10 cellular contexts compared by ENCODE assay signal in genomic region chr20:22453244-22454080, GRCh38.
A peak's percentile ranks its signal among the peaks of the same experiment; 100 is the strongest.
DNase-seq lines count a peak whose midpoint lies in the region; ATAC-seq, FAIRE-seq and TF ChIP-seq lines count a peak whose summit lies in the region.
"Had no signal": no experiment of that assay in that cellular context is flagged by ENCODE, and none has a peak within 500 bp of the region (broad histone marks: within the 10 kb centered on the region; RNA-seq: fewer than 3 reads in every experiment).

No MANE protein-coding gene starts in this region.

- H3K4me1 ChIP-seq in GM23338 (ENCODE audit: insufficient read depth) (peaks cover 7% of the 10 kb centered on the region), endothelial cell of umbilical vein (ENCODE audit: control insufficient read depth, extremely low read depth, insufficient read depth, low read length) (no peaks in the 10 kb centered on the region), psoas muscle (no peaks in the 10 kb centered on the region)

- H4K20me1 ChIP-seq in GM23338 (replicated peaks; ENCODE audit: insufficient read depth) (peaks cover 8% of the 10 kb centered on the region; the same call in 1 of the 2 replicates), endothelial cell of umbilical vein (replicated peaks; ENCODE audit: control insufficient read depth, extremely low read depth, insufficient read depth, low read length) (no peaks in the 10 kb centered on the region)

- no peak overlapping the region for H3K4me2 ChIP-seq in GM23338
- no peak overlapping the region for H3K4me2 ChIP-seq in endothelial cell of umbilical vein (ENCODE audit: insufficient read depth, low read length)

- BruUV-seq in endothelial cell of umbilical vein (replicated peaks; lab: Mats Ljungman, UMichigan) = no TSS peak

- H3K36me3 ChIP-seq in GM23338 (ENCODE audit: insufficient read depth) = no peaks in the 10 kb centered on the region
- H3K36me3 ChIP-seq in endothelial cell of umbilical vein (ENCODE audit: control insufficient read depth in 2 of 2, extremely low read depth in 1 of 2, insufficient read depth in 2 of 2, low read length in 2 of 2) = no peaks in the 10 kb centered on the region
- H3K36me3 ChIP-seq in psoas muscle (ENCODE audit: insufficient read depth in 1 of 2, low read depth in 1 of 2) = no peaks in the 10 kb centered on the region

- no peak overlapping the region for H3K4me3 Mint-ChIP-seq in GM23338
- H3K4me3 Mint-ChIP-seq: activated naive CD8-positive, alpha-beta T cell treated with anti-CD3 and anti-CD28 coated beads, Interleukin-2, amount 10 ng/mL, durations not matched to agents 7 days and 5 days had no signal

- H3K27ac ChIP-seq in GM23338 (ENCODE audit: low read depth) = no peak overlapping the region
- H3K27ac ChIP-seq in endothelial cell of umbilical vein (ENCODE audit: insufficient read depth, low read depth, low read length) = no peak overlapping the region
- no peak overlapping the region for H3K27ac ChIP-seq in psoas muscle

- H3K36me3 Mint-ChIP-seq in GM23338 (ENCODE audit: low read depth) = no peaks in the 10 kb centered on the region
- H3K36me3 Mint-ChIP-seq: activated naive CD8-positive, alpha-beta T cell treated with anti-CD3 and anti-CD28 coated beads, Interleukin-2, amount 10 ng/mL, durations not matched to agents 7 days and 5 days had no signal

- TF ChIP-seq CTCF in GM23338 (conservative IDR thresholded peaks at IDR 0.05; ENCODE audit: low read depth in 2 of 2) (peak; percentile 67 to 92), endothelial cell of umbilical vein (IDR thresholded peaks at IDR 0.05; ENCODE audit: extremely low read depth in 1 of 2, insufficient read depth in 1 of 2, low read depth in 1 of 2, low read length in 2 of 2) (peak; percentile 55 to 64), psoas muscle (IDR thresholded peaks at IDR 0.05) (peak; percentile 46)

- H3K79me2 ChIP-seq in GM23338 (replicated peaks; ENCODE audit: insufficient read depth) (no peaks in the 10 kb centered on the region), endothelial cell of umbilical vein (ENCODE audit: control insufficient read depth, insufficient read depth, low read length) (no peaks in the 10 kb centered on the region)

- H3K4me3 ChIP-seq in GM23338 (no peak overlapping the region), endothelial cell of umbilical vein (replicated peaks in 1 of 3; ENCODE audit: insufficient read depth in 1 of 3, low read depth in 1 of 3, low read length in 3 of 3) (no peak overlapping the region), psoas muscle (no peak overlapping the region)

- H3K27ac Mint-ChIP-seq in GM23338 = no peak overlapping the region
- H3K27ac Mint-ChIP-seq: activated naive CD8-positive, alpha-beta T cell treated with anti-CD3 and anti-CD28 coated beads, Interleukin-2, amount 10 ng/mL, durations not matched to agents 7 days and 5 days had no signal

- DNase-seq in GM23338 (ENCODE audit: low spot score) (peak; percentile 64), NCI-H526 treated with DMSO at 0.1 percent for 48 hours (lab: John Stamatoyannopoulos, UW) (peak; percentile 41), endothelial cell of umbilical vein (ENCODE audit: low read depth, low spot score) (peak; percentile 11), psoas muscle (no peak), GM19239 (ENCODE audit: insufficient read length, low spot score) (no peak)
- DNase-seq: activated naive CD8-positive, alpha-beta T cell treated with anti-CD3 and anti-CD28 coated beads, Interleukin-2, amount 10 ng/mL, durations not matched to agents 7 days and 5 days; NK-92 treated with Interleukin-12 subunit alpha and Interleukin-12 subunit beta, amount 100 ng/mL, for 24 hours had no signal

- H3F3A ChIP-seq in GM23338 (replicated peaks; ENCODE audit: low read depth) = no peaks in the 10 kb centered on the region

- intact Hi-C loops in endothelial cell of umbilical vein (cut with micrococcal nuclease) (loop anchor here (1.0 to 2.0 kb wide), 3 partner anchors 115 to 231 kb away; no protein-coding TSS in a partner anchor), psoas muscle (cut with DNase I) (loop anchor here in 1 of 2 donors (10.0 kb wide), 1 partner anchor 231 kb away; no protein-coding TSS in a partner anchor)

- no peaks in the 10 kb centered on the region for H3K9me1 ChIP-seq in endothelial cell of umbilical vein (replicated peaks; ENCODE audit: control insufficient read depth, extremely low read depth, insufficient read depth, low read length)

- H3K27me3 ChIP-seq in GM23338 (ENCODE audit: insufficient read depth) = peaks cover 51% of the 10 kb centered on the region
- peaks cover 0 to 2% of the 10 kb centered on the region in 2 experiments for H3K27me3 ChIP-seq in endothelial cell of umbilical vein (ENCODE audit: control insufficient read depth in 2 of 2, insufficient read depth in 2 of 2, low read length in 2 of 2)
- H3K27me3 ChIP-seq in psoas muscle (ENCODE audit: insufficient read depth in 3 of 3, low read length in 2 of 3) = peaks cover 2 to 4% (median 2%) of the 10 kb centered on the region in 3 donors

- H3K9me3 ChIP-seq in endothelial cell of umbilical vein (replicated peaks; ENCODE audit: control insufficient read depth, insufficient read depth, low read length) (no peaks in the 10 kb centered on the region), psoas muscle (no peaks in the 10 kb centered on the region)

- TF ChIP-seq POLR2A in endothelial cell of umbilical vein (IDR thresholded peaks at IDR 0.05; ENCODE audit: low read depth, low read length) = no peak

- dilution Hi-C loops in endothelial cell of umbilical vein (cut with MboI; ENCODE audit: extremely low pct_ligation_motif_present, low sequenced_read_pairs) = no loop called here

- no peak for ATAC-seq in GM23338
- ATAC-seq in psoas muscle = no peak
- ATAC-seq in HG02610 (IDR thresholded peaks at IDR 0.05; ENCODE audit: unreplicated experiment) = no peak
- no peak for ATAC-seq in HG03565 (IDR thresholded peaks at IDR 0.05; ENCODE audit: unreplicated experiment)
- ATAC-seq in GM18498 (IDR thresholded peaks at IDR 0.05; ENCODE audit: unreplicated experiment) = no peak

- CTCF ChIA-PET in endothelial cell of umbilical vein (lab: Charles Lee) = interaction anchor here (0.6 to 3.4 kb wide), 24 partner anchors 9 to 1217 kb away, joined by 3 to 34 read pairs (median 4); no protein-coding TSS in a partner anchor

- no peaks in the 10 kb centered on the region for H3K9me3 Mint-ChIP-seq in GM23338
- H3K9me3 Mint-ChIP-seq: activated naive CD8-positive, alpha-beta T cell treated with anti-CD3 and anti-CD28 coated beads, Interleukin-2, amount 10 ng/mL, durations not matched to agents 7 days and 5 days had no signal

- H3K27me3 Mint-ChIP-seq in GM23338 (ENCODE audit: insufficient read depth, low read depth, poor library complexity) = peaks cover 34% of the 10 kb centered on the region

- H2AFZ ChIP-seq in GM23338 (no peak overlapping the region), endothelial cell of umbilical vein (ENCODE audit: low read depth, low read length) (no peak overlapping the region)

- H3K4me1 Mint-ChIP-seq in GM23338 = peaks cover 15% of the 10 kb centered on the region
- H3K4me1 Mint-ChIP-seq: activated naive CD8-positive, alpha-beta T cell treated with anti-CD3 and anti-CD28 coated beads, Interleukin-2, amount 10 ng/mL, durations not matched to agents 7 days and 5 days had no signal

- FAIRE-seq in endothelial cell of umbilical vein (lab: Jason Lieb, UNC) = no peak
- FAIRE-seq in GM19239 (lab: Jason Lieb, UNC) = no peak

- H3K9ac ChIP-seq in endothelial cell of umbilical vein (replicated peaks; ENCODE audit: extremely low read depth, insufficient read depth, low read length) = no peak overlapping the region

- POLR2A ChIA-PET in endothelial cell of umbilical vein (lab: Charles Lee) = interaction anchor here (0.7 kb wide), 1 partner anchor 423 kb away, joined by 3 read pairs; no protein-coding TSS in a partner anchor

- WGBS in psoas muscle, 3 donors = 71 to 79% (median 75%) methylated on average over 12 of the region's 12 CpGs

- H3K9me2 ChIP-seq in GM23338 (ENCODE audit: insufficient read depth) = no peaks in the 10 kb centered on the region

TF ChIP-seq in GM23338, 12 proteins besides CTCF, POLR2A, EP300 and RAD21 (continues in another document):
- TF ChIP-seq POLR2AphosphoS5 (IDR thresholded peaks at IDR 0.05; ENCODE audit: low read depth) (no peak), EZH2 (IDR thresholded peaks at IDR 0.05; ENCODE audit: low read depth, unreplicated experiment) (no peak), ZNF114 (CRISPR knock-in tag; IDR thresholded peaks at IDR 0.05) (no peak)

TF ChIP-seq in endothelial cell of umbilical vein, 7 proteins besides CTCF, POLR2A, EP300 and RAD21:
- TF ChIP-seq EZH2 (IDR thresholded peaks at IDR 0.05; ENCODE audit: borderline replicate concordance, low read depth, low read length, severe bottlenecking) (no peak), JUN (IDR thresholded peaks at IDR 0.05; ENCODE audit: borderline replicate concordance, insufficient read depth, insufficient read length, low read depth) (no peak), FOS (IDR thresholded peaks at IDR 0.05; ENCODE audit: borderline replicate concordance, insufficient read depth, low read length) (no peak), MYC (IDR thresholded peaks at IDR 0.05; ENCODE audit: low read depth, low read length) (no peak), POLR2AphosphoS5 (IDR thresholded peaks at IDR 0.05; ENCODE audit: insufficient read depth, low read depth, low read length) (no peak), GATA2 (IDR thresholded peaks at IDR 0.05; ENCODE audit: insufficient read depth, insufficient read length, low read depth, low read length) (no peak)
- TF ChIP-seq, protein P1, sequence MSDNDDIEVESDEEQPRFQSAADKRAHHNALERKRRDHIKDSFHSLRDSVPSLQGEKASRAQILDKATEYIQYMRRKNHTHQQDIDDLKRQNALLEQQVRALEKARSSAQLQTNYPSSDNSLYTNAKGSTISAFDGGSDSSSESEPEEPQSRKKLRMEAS (IDR thresholded peaks at IDR 0.05; ENCODE audit: insufficient read depth, insufficient read length) = no peak
TF ChIP-seq in endothelial cell of umbilical vein: peak in this region for 0.

Comparison
In these comparisons a context has a peak if more than half of its experiments do, and no peak if none do; other contexts are left out.
1. DNase-seq: peak in GM23338 (single experiment), NCI-H526 treated with DMSO at 0.1 percent for 48 hours (single experiment) and endothelial cell of umbilical vein (single experiment); none in psoas muscle (0 of 2) and GM19239 (single experiment).
2. Peak in every context shown above with its lines, with median percentiles within 50 percentile points of each other: CTCF ChIP-seq.